In the genomic region with DNA sequence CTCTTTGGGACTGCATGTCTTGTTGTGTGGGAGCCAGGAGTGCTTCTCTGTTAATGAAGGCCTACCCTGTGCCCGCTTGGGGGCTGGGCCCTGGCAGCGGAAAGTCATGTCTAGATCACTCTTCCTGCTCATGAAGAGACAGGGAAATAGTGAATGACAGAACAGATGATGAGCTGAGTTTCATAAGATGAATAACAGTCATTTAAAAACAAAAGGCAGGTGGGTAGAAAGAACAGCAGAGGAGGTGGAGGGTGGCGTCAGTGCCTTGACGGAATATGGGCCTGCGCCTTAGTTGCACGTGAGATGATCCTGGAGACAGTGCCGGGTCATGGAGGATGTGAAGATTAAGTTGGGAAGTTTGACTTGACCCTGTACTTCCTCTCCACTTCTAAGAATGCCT, we compare ENCODE assay signal across 17 cellular contexts.
DNase-seq lines count a peak whose midpoint lies in the region; ATAC-seq lines count a peak whose summit lies in the region.
"Had no signal": no experiment of that assay in that cellular context is flagged by ENCODE, and none has a peak within 500 bp of the region (broad histone marks: within the 10 kb centered on the region; RNA-seq: fewer than 3 reads in every experiment).

No MANE protein-coding gene starts in this region.

- ATAC-seq in memory B cell (ENCODE audit: low read depth) (no peak), GM21576 (IDR thresholded peaks at IDR 0.05; ENCODE audit: unreplicated experiment) (no peak), GM19452 (IDR thresholded peaks at IDR 0.05; ENCODE audit: unreplicated experiment) (no peak)
- ATAC-seq in stimulated activated naive B cell treated with anti-CD40 and anti-IgM and Interleukin-4, amounts not matched to agents 10 μg/mL and 1 μg/mL and 100 μg/mL, for 72 hours (replicated peaks): peak; percentile 52 to 53
- ATAC-seq: upper lobe of right lung had no signal

- peaks cover 88% of the 10 kb centered on the region for H3K4me1 Mint-ChIP-seq in activated T-cell treated with anti-CD3 and anti-CD28 coated beads, Interleukin-2, amount 50 U/mL, for 24 hours (ENCODE audit: low read depth)
- H3K4me1 Mint-ChIP-seq in memory B cell: peaks cover 57% of the 10 kb centered on the region
- H3K4me1 Mint-ChIP-seq in stimulated activated naive B cell treated with anti-CD40 and anti-IgM and Interleukin-4, amounts not matched to agents 10 μg/mL and 1 μg/mL and 100 μg/mL, for 72 hours: peaks cover 54 to 79% of the 10 kb centered on the region in 2 donors

- H3K27ac Mint-ChIP-seq in activated T-cell treated with anti-CD3 and anti-CD28 coated beads, Interleukin-2, amount 50 U/mL, for 24 hours: peak overlapping the region; percentile 84
- peak overlapping the region; percentile 80 for H3K27ac Mint-ChIP-seq in memory B cell
- H3K27ac Mint-ChIP-seq in stimulated activated naive B cell treated with anti-CD40 and anti-IgM and Interleukin-4, amounts not matched to agents 10 μg/mL and 1 μg/mL and 100 μg/mL, for 72 hours: peak overlapping the region; percentile 70

- peak; percentile 16 for DNase-seq in activated T-cell treated with anti-CD3 and anti-CD28 coated beads for 24 hours (ENCODE audit: low read depth)
- DNase-seq in activated T-cell treated with anti-CD3 and anti-CD28 coated beads, Interleukin-2, amount 50 U/mL, for 1 hour: no peak
- DNase-seq in activated T-cell treated with anti-CD3 and anti-CD28 coated beads, Interleukin-2, amount 50 U/mL, for 24 hours: peak; percentile 56
- DNase-seq in memory B cell (ENCODE audit: low spot score in 2 of 2): no peak
- DNase-seq in stimulated activated naive B cell treated with anti-CD40 and anti-IgM and Interleukin-4, amounts not matched to agents 10 μg/mL and 1 μg/mL and 100 μg/mL, for 72 hours: no peak
- no peak for DNase-seq in NCI-H524 (lab: John Stamatoyannopoulos, UW)
- DNase-seq: ACHN, cerebellar nuclear complex, COR-L47, foreskin melanocyte, left ventricle myocardium inferior, NCI-H1436 treated with DMSO at 0.1 percent for 48 hours, NCI-H226, SHP77, upper lobe of right lung had no signal

- H3K27me3 Mint-ChIP-seq in activated T-cell treated with anti-CD3 and anti-CD28 coated beads, Interleukin-2, amount 50 U/mL, for 24 hours: no peaks in the 10 kb centered on the region
- no peaks in the 10 kb centered on the region for H3K27me3 Mint-ChIP-seq in memory B cell
- H3K27me3 Mint-ChIP-seq in stimulated activated naive B cell treated with anti-CD40 and anti-IgM and Interleukin-4, amounts not matched to agents 10 μg/mL and 1 μg/mL and 100 μg/mL, for 72 hours: no peaks in the 10 kb centered on the region

- H3K36me3 Mint-ChIP-seq in activated T-cell treated with anti-CD3 and anti-CD28 coated beads, Interleukin-2, amount 50 U/mL, for 24 hours (ENCODE audit: low read depth): no peaks in the 10 kb centered on the region
- H3K36me3 Mint-ChIP-seq in memory B cell: peaks cover 11% of the 10 kb centered on the region
- H3K36me3 Mint-ChIP-seq in stimulated activated naive B cell treated with anti-CD40 and anti-IgM and Interleukin-4, amounts not matched to agents 10 μg/mL and 1 μg/mL and 100 μg/mL, for 72 hours: peaks cover 13 to 38% of the 10 kb centered on the region in 2 donors

- H3K9me3 Mint-ChIP-seq in activated T-cell treated with anti-CD3 and anti-CD28 coated beads, Interleukin-2, amount 50 U/mL, for 24 hours: no peaks in the 10 kb centered on the region
- H3K9me3 Mint-ChIP-seq in memory B cell: no peaks in the 10 kb centered on the region
- H3K9me3 Mint-ChIP-seq in stimulated activated naive B cell treated with anti-CD40 and anti-IgM and Interleukin-4, amounts not matched to agents 10 μg/mL and 1 μg/mL and 100 μg/mL, for 72 hours: peaks cover 3 to 9% of the 10 kb centered on the region in 2 donors

- no peak overlapping the region for H3K4me3 Mint-ChIP-seq in activated T-cell treated with anti-CD3 and anti-CD28 coated beads, Interleukin-2, amount 50 U/mL, for 24 hours
- no peak overlapping the region for H3K4me3 Mint-ChIP-seq in memory B cell
- H3K4me3 Mint-ChIP-seq in stimulated activated naive B cell treated with anti-CD40 and anti-IgM and Interleukin-4, amounts not matched to agents 10 μg/mL and 1 μg/mL and 100 μg/mL, for 72 hours: peak overlapping the region in 1 of 2 donors; percentile 2

Comparison
In these comparisons a context has a peak if more than half of its experiments do, and no peak if none do; other contexts are left out.
1. DNase-seq: peak in activated T-cell treated with anti-CD3 and anti-CD28 coated beads for 24 hours (single experiment) and activated T-cell treated with anti-CD3 and anti-CD28 coated beads, Interleukin-2, amount 50 U/mL, for 24 hours (single experiment); none in activated T-cell treated with anti-CD3 and anti-CD28 coated beads, Interleukin-2, amount 50 U/mL, for 1 hour (single experiment), memory B cell (0 of 2), stimulated activated naive B cell treated with anti-CD40 and anti-IgM and Interleukin-4, amounts not matched to agents 10 μg/mL and 1 μg/mL and 100 μg/mL, for 72 hours (single experiment) and NCI-H524 (0 of 2).
2. ATAC-seq: peak in stimulated activated naive B cell treated with anti-CD40 and anti-IgM and Interleukin-4, amounts not matched to agents 10 μg/mL and 1 μg/mL and 100 μg/mL, for 72 hours (2 of 2); none in memory B cell (single experiment), GM21576 (single experiment) and GM19452 (single experiment).
3. Peak in every context shown above with its lines, with median percentiles within 50 percentile points of each other: H3K27ac Mint-ChIP-seq.